ENCODE assay signal across 30 cellular contexts in genomic region chr2:10387033-10387432, GRCh38.
A peak's percentile ranks its signal among the peaks of the same experiment; 100 is the strongest.
DNase-seq lines count a peak whose midpoint lies in the region; ATAC-seq, FAIRE-seq and TF ChIP-seq lines count a peak whose summit lies in the region.
"Had no signal": no experiment of that assay in that cellular context is flagged by ENCODE, and none has a peak within 500 bp of the region (broad histone marks: within the 10 kb centered on the region; RNA-seq: fewer than 3 reads in every experiment).

No MANE protein-coding gene starts in this region.

- no peak overlapping the region for H2BK20ac ChIP-seq in H1 (ENCODE audit: low read length)

- H3K56ac ChIP-seq in H1 (replicated peaks; ENCODE audit: insufficient read length, low read depth, low read length), result no peak overlapping the region

- CTCF ChIA-PET in activated CD4-positive, alpha-beta T cell treated with anti-CD3 and anti-CD28 coated beads for 36 hours (lab: Charles Lee), result interaction anchor here (0.7 kb wide), 1 partner anchor 305 kb away, joined by 3 read pairs; no protein-coding TSS in a partner anchor
- CTCF ChIA-PET in activated CD4-positive, alpha-beta T cell treated with anti-CD3 and anti-CD28 coated beads, Interleukin-2, amount 10 ng/mL, durations not matched to agents 7 days and 5 days (lab: Charles Lee), result no interaction called here
- CTCF ChIA-PET in H1 (lab: Charles Lee; ENCODE audit: partially characterized antibody), result no interaction called here

- H3K23ac ChIP-seq in H1 (ENCODE audit: insufficient read length), result no peak overlapping the region

- no peaks in the 10 kb centered on the region for H3K79me2 ChIP-seq in H1 (ENCODE audit: control insufficient read depth in 1 of 2, insufficient read depth in 2 of 2, low read length in 2 of 2)

- H3K27me3 Mint-ChIP-seq in activated CD4-positive, alpha-beta T cell treated with anti-CD3 and anti-CD28 coated beads for 36 hours, result no peaks in the 10 kb centered on the region
- H3K27me3 Mint-ChIP-seq in activated CD4-positive, alpha-beta T cell treated with anti-CD3 and anti-CD28 coated beads, Interleukin-2, amount 10 ng/mL, durations not matched to agents 7 days and 5 days, result no peaks in the 10 kb centered on the region
- H3K27me3 Mint-ChIP-seq in stimulated activated naive B cell treated with anti-CD40 and anti-IgM and Interleukin-4, amounts not matched to agents 10 μg/mL and 1 μg/mL and 100 μg/mL, for 72 hours, result no peaks in the 10 kb centered on the region
- H3K27me3 Mint-ChIP-seq: effector memory CD8-positive, alpha-beta T cell; stimulated activated naive CD8-positive, alpha-beta T cell treated with anti-CD3 and anti-CD28 coated beads, Interleukin-15, amount 100 ng/mL, for 72 hours had no signal

- H3K9me3 Mint-ChIP-seq in activated CD4-positive, alpha-beta T cell treated with anti-CD3 and anti-CD28 coated beads for 36 hours (ENCODE audit: low read depth), result no peaks in the 10 kb centered on the region
- no peaks in the 10 kb centered on the region for H3K9me3 Mint-ChIP-seq in activated CD4-positive, alpha-beta T cell treated with anti-CD3 and anti-CD28 coated beads, Interleukin-2, amount 10 ng/mL, durations not matched to agents 7 days and 5 days
- H3K9me3 Mint-ChIP-seq in stimulated activated naive B cell treated with anti-CD40 and anti-IgM and Interleukin-4, amounts not matched to agents 10 μg/mL and 1 μg/mL and 100 μg/mL, for 72 hours, result no peaks in the 10 kb centered on the region
- H3K9me3 Mint-ChIP-seq: activated naive CD8-positive, alpha-beta T cell treated with anti-CD3 and anti-CD28 coated beads, Interleukin-2, amount 10 ng/mL, durations not matched to agents 7 days and 5 days; effector memory CD8-positive, alpha-beta T cell; stimulated activated naive CD8-positive, alpha-beta T cell treated with anti-CD3 and anti-CD28 coated beads, Interleukin-15, amount 100 ng/mL, for 72 hours; T-helper 1 cell treated with Interleukin-12 subunit alpha and Interleukin-12 subunit beta and Interleukin-4 antibody, amounts not matched to agents 30 μg/mL and 1 μg/mL, for 36 hours had no signal

- H2AK5ac ChIP-seq in H1 (ENCODE audit: low read depth, low read length), result no peak overlapping the region

- no peak overlapping the region for H2BK120ac ChIP-seq in H1 (replicated peaks; ENCODE audit: low read depth, low read length)

- H3K36me3 ChIP-seq in H1 (ENCODE audit: control insufficient read depth in 2 of 4, insufficient read depth in 4 of 4, low read length in 3 of 4), result no peaks in the 10 kb centered on the region
- H3K36me3 ChIP-seq: ascending aorta, cardiac muscle cell, heart left ventricle, neutrophil, tibial artery had no signal

- no peak overlapping the region for H3K9ac ChIP-seq in H1 (replicated peaks in 1 of 4; ENCODE audit: extremely low read depth in 1 of 4, low read depth in 3 of 4, low read length in 3 of 4)

- H3K4ac ChIP-seq in H1 (replicated peaks; ENCODE audit: insufficient read length, low read depth, low read length), result no peak overlapping the region

- 81% methylated on average over 14 of the region's 14 CpGs; no CpG with 5 or more reads in 1 of the 2 experiments for WGBS in H1 (ENCODE audit: extremely low coverage in 1 of 2, insufficient coverage in 1 of 2, insufficient read length in 1 of 2, insufficient replicate concordance in 2 of 2, low coverage in 1 of 2, low lambda C conversion rate in 2 of 2, missing lambda C conversion rate in 1 of 2), 2 experiments

- no peaks in the 10 kb centered on the region for H3K36me3 Mint-ChIP-seq in activated CD4-positive, alpha-beta T cell treated with anti-CD3 and anti-CD28 coated beads for 36 hours (ENCODE audit: low read depth)
- peaks cover 2% of the 10 kb centered on the region for H3K36me3 Mint-ChIP-seq in activated CD4-positive, alpha-beta T cell treated with anti-CD3 and anti-CD28 coated beads, Interleukin-2, amount 10 ng/mL, durations not matched to agents 7 days and 5 days (ENCODE audit: low read depth)
- H3K36me3 Mint-ChIP-seq in stimulated activated naive B cell treated with anti-CD40 and anti-IgM and Interleukin-4, amounts not matched to agents 10 μg/mL and 1 μg/mL and 100 μg/mL, for 72 hours, result peaks cover 5% of the 10 kb centered on the region in 2 donors
- H3K36me3 Mint-ChIP-seq: activated naive CD8-positive, alpha-beta T cell treated with anti-CD3 and anti-CD28 coated beads, Interleukin-2, amount 10 ng/mL, durations not matched to agents 7 days and 5 days had no signal

- H3K79me1 ChIP-seq in H1 (ENCODE audit: low read depth, low read length), result no peaks in the 10 kb centered on the region

- no peak overlapping the region for H4K5ac ChIP-seq in H1 (ENCODE audit: insufficient read length, low read depth, low read length)

- no peak overlapping the region for H3K4me2 ChIP-seq in H1 (ENCODE audit: insufficient read depth in 1 of 2, low read depth in 2 of 2, low read length in 2 of 2)

- H3K9me3 ChIP-seq in H1 (ENCODE audit: insufficient read depth in 2 of 2, low read depth in 1 of 2, low read length in 1 of 2), result no peaks in the 10 kb centered on the region
- H3K9me3 ChIP-seq: ascending aorta, heart left ventricle, neutrophil, psoas muscle, tibial artery had no signal

- no peak for TF ChIP-seq POLR2A in H1 (IDR thresholded peaks at IDR 0.05; ENCODE audit: control extremely low read depth in 1 of 2, low read depth in 2 of 2, low read length in 2 of 2)

- no peak overlapping the region for H2AFZ ChIP-seq in H1 (ENCODE audit: low read length)

- POLR2A ChIA-PET in activated CD4-positive, alpha-beta T cell treated with anti-CD3 and anti-CD28 coated beads for 36 hours (lab: Charles Lee), result no interaction called here
- POLR2A ChIA-PET in activated CD4-positive, alpha-beta T cell treated with anti-CD3 and anti-CD28 coated beads, Interleukin-2, amount 10 ng/mL, durations not matched to agents 7 days and 5 days (lab: Charles Lee), result no interaction called here
- POLR2A ChIA-PET in H1 (lab: Charles Lee; ENCODE audit: partially characterized antibody), result no interaction called here

- no peak overlapping the region for H2BK5ac ChIP-seq in H1 (ENCODE audit: low read depth, low read length)

- intact Hi-C loops in activated CD4-positive, alpha-beta T cell treated with anti-CD3 and anti-CD28 coated beads for 36 hours (cut with DNase I, micrococcal nuclease), result no loop called here

- peak overlapping the region; percentile 14 for H3K27ac Mint-ChIP-seq in activated CD4-positive, alpha-beta T cell treated with anti-CD3 and anti-CD28 coated beads for 36 hours
- H3K27ac Mint-ChIP-seq in activated CD4-positive, alpha-beta T cell treated with anti-CD3 and anti-CD28 coated beads, Interleukin-2, amount 10 ng/mL, durations not matched to agents 7 days and 5 days, result no peak overlapping the region
- peak overlapping the region; percentile 67 for H3K27ac Mint-ChIP-seq in stimulated activated naive B cell treated with anti-CD40 and anti-IgM and Interleukin-4, amounts not matched to agents 10 μg/mL and 1 μg/mL and 100 μg/mL, for 72 hours
- H3K27ac Mint-ChIP-seq: activated naive CD8-positive, alpha-beta T cell treated with anti-CD3 and anti-CD28 coated beads, Interleukin-2, amount 10 ng/mL, durations not matched to agents 7 days and 5 days; T-helper 1 cell treated with Interleukin-12 subunit alpha and Interleukin-12 subunit beta and Interleukin-4 antibody, amounts not matched to agents 30 μg/mL and 1 μg/mL, for 36 hours had no signal

- H3K23me2 ChIP-seq in H1 (ENCODE audit: low read depth, low read length), result no peaks in the 10 kb centered on the region

- no peak for ATAC-seq in activated CD4-positive, alpha-beta T cell treated with anti-CD3 and anti-CD28 coated beads for 36 hours
- ATAC-seq in stimulated activated naive B cell treated with anti-CD40 and anti-IgM and Interleukin-4, amounts not matched to agents 10 μg/mL and 1 μg/mL and 100 μg/mL, for 72 hours (replicated peaks), result no peak
- ATAC-seq: effector memory CD8-positive, alpha-beta T cell; stimulated activated naive CD8-positive, alpha-beta T cell treated with anti-CD3 and anti-CD28 coated beads, Interleukin-15, amount 100 ng/mL, for 72 hours had no signal

- no peak for TF ChIP-seq CTCF in H1 (IDR thresholded peaks at IDR 0.05; ENCODE audit: control extremely low read depth in 1 of 3, insufficient read depth in 1 of 3, low read depth in 1 of 3, low read length in 3 of 3)

- peaks cover 3 to 13% (median 5%) of the 10 kb centered on the region in 4 experiments for H3K4me1 ChIP-seq in H1 (replicated peaks in 1 of 4; ENCODE audit: control insufficient read depth in 3 of 4, insufficient read depth in 4 of 4, low read length in 3 of 4)

- no peak overlapping the region for H4K91ac ChIP-seq in H1 (replicated peaks; ENCODE audit: insufficient read length, low read length)

- H3K14ac ChIP-seq in H1 (ENCODE audit: insufficient read length), result no peak overlapping the region

- no peak for DNase-seq in activated CD4-positive, alpha-beta T cell treated with anti-CD3 and anti-CD28 coated beads for 36 hours
- no peak for DNase-seq in activated CD4-positive, alpha-beta T cell treated with anti-CD3 and anti-CD28 coated beads, Interleukin-2, amount 10 ng/mL, durations not matched to agents 7 days and 5 days
- DNase-seq in NCI-H2029 (lab: John Stamatoyannopoulos, UW) (peak; percentile 80), H1 (ENCODE audit: low read depth in 1 of 2, low spot score in 2 of 2) (no peak), NCI-H226 (no peak), NCI-H446 (lab: John Stamatoyannopoulos, UW) (no peak), NOMO-1 treated with dmso at 0.1 percent for 144 hours (lab: John Stamatoyannopoulos, UW; ENCODE audit: unreplicated experiment) (no peak)
- no peak for DNase-seq in stimulated activated naive B cell treated with anti-CD40 and anti-IgM and Interleukin-4, amounts not matched to agents 10 μg/mL and 1 μg/mL and 100 μg/mL, for 72 hours
- DNase-seq: 8988T; activated effector memory CD4-positive, alpha-beta T cell treated with anti-CD3 and anti-CD28 coated beads, Interleukin-2, amount 50 U/mL, for 16 hours; activated naive CD8-positive, alpha-beta T cell treated with anti-CD3 and anti-CD28 coated beads, Interleukin-2, amount 10 ng/mL, durations not matched to agents 7 days and 5 days; activated T-cell treated with anti-CD3 and anti-CD28 coated beads, Interleukin-2, amount 50 U/mL, for 1 hour; DND-41; effector memory CD8-positive, alpha-beta T cell; erythroblast; GOT3; heart left ventricle; mesenchymal stem cell; NCI-H187; NCI-H748 treated with DMSO at 0.1 percent for 48 hours; psoas muscle; stimulated activated naive CD8-positive, alpha-beta T cell treated with anti-CD3 and anti-CD28 coated beads, Interleukin-15, amount 100 ng/mL, for 72 hours; tibial artery had no signal

- TF ChIP-seq RAD21 in H1 (IDR thresholded peaks at IDR 0.05 in 1 of 2, conservative IDR thresholded peaks at IDR 0.05 in 1 of 2; ENCODE audit: low read depth in 2 of 2, low read length in 2 of 2), result no peak

- no peak overlapping the region for H4K8ac ChIP-seq in H1 (ENCODE audit: extremely low read depth, insufficient read depth, low read length)

- no peak overlapping the region for H3K18ac ChIP-seq in H1 (ENCODE audit: extremely low read depth, low read length)

- peaks cover 75% of the 10 kb centered on the region for H3K4me1 Mint-ChIP-seq in activated CD4-positive, alpha-beta T cell treated with anti-CD3 and anti-CD28 coated beads for 36 hours
- H3K4me1 Mint-ChIP-seq in activated CD4-positive, alpha-beta T cell treated with anti-CD3 and anti-CD28 coated beads, Interleukin-2, amount 10 ng/mL, durations not matched to agents 7 days and 5 days, result peaks cover 55% of the 10 kb centered on the region
- H3K4me1 Mint-ChIP-seq in stimulated activated naive B cell treated with anti-CD40 and anti-IgM and Interleukin-4, amounts not matched to agents 10 μg/mL and 1 μg/mL and 100 μg/mL, for 72 hours, result peaks cover 55 to 85% of the 10 kb centered on the region in 2 donors

- TF ChIP-seq EP300 in H1 (IDR thresholded peaks at IDR 0.05; ENCODE audit: borderline replicate concordance in 1 of 2, low read depth in 2 of 2, low read length in 2 of 2), result no peak

- no peak overlapping the region for H3K4me3 ChIP-seq in H1 (ENCODE audit: extremely low read depth in 1 of 4, insufficient read depth in 2 of 4, low read depth in 3 of 4, low read length in 4 of 4)
- H3K4me3 ChIP-seq: ascending aorta, cardiac muscle cell, coronary artery, heart left ventricle, psoas muscle, SK-N-MC, tibial artery had no signal

- no peaks in the 10 kb centered on the region for H3K27me3 ChIP-seq in H1 (replicated peaks in 1 of 4; ENCODE audit: control insufficient read depth in 3 of 4, extremely low read depth in 1 of 4, insufficient read depth in 3 of 4, low read length in 3 of 4)
- H3K27me3 ChIP-seq: ascending aorta, cardiac muscle cell, heart left ventricle, neutrophil, tibial artery had no signal

- no peak for FAIRE-seq in H1 (lab: Jason Lieb, UNC)

- no peak overlapping the region for H2BK15ac ChIP-seq in H1 (ENCODE audit: low read length)

- no peak overlapping the region for H3K4me3 Mint-ChIP-seq in activated CD4-positive, alpha-beta T cell treated with anti-CD3 and anti-CD28 coated beads for 36 hours
- H3K4me3 Mint-ChIP-seq in activated CD4-positive, alpha-beta T cell treated with anti-CD3 and anti-CD28 coated beads, Interleukin-2, amount 10 ng/mL, durations not matched to agents 7 days and 5 days, result no peak overlapping the region
- H3K4me3 Mint-ChIP-seq in stimulated activated naive B cell treated with anti-CD40 and anti-IgM and Interleukin-4, amounts not matched to agents 10 μg/mL and 1 μg/mL and 100 μg/mL, for 72 hours, result no peak overlapping the region
- H3K4me3 Mint-ChIP-seq: activated naive CD8-positive, alpha-beta T cell treated with anti-CD3 and anti-CD28 coated beads, Interleukin-2, amount 10 ng/mL, durations not matched to agents 7 days and 5 days; T-helper 1 cell treated with Interleukin-12 subunit alpha and Interleukin-12 subunit beta and Interleukin-4 antibody, amounts not matched to agents 30 μg/mL and 1 μg/mL, for 36 hours had no signal

- H3K27ac ChIP-seq in H1 (ENCODE audit: low read depth, low read length), result no peak overlapping the region
- H3K27ac ChIP-seq: ascending aorta, cardiac muscle cell, coronary artery, neutrophil, psoas muscle, RWPE1, SK-N-MC, tibial artery had no signal

- no peaks in the 10 kb centered on the region for H4K20me1 ChIP-seq in H1 (replicated peaks in 1 of 2; ENCODE audit: control insufficient read depth in 1 of 2, insufficient read depth in 2 of 2, low read length in 2 of 2)

- peak overlapping the region; percentile 55; the same call in 1 of the 2 replicates for H2BK12ac ChIP-seq in H1 (ENCODE audit: low read depth, low read length)
